In the genomic region with DNA sequence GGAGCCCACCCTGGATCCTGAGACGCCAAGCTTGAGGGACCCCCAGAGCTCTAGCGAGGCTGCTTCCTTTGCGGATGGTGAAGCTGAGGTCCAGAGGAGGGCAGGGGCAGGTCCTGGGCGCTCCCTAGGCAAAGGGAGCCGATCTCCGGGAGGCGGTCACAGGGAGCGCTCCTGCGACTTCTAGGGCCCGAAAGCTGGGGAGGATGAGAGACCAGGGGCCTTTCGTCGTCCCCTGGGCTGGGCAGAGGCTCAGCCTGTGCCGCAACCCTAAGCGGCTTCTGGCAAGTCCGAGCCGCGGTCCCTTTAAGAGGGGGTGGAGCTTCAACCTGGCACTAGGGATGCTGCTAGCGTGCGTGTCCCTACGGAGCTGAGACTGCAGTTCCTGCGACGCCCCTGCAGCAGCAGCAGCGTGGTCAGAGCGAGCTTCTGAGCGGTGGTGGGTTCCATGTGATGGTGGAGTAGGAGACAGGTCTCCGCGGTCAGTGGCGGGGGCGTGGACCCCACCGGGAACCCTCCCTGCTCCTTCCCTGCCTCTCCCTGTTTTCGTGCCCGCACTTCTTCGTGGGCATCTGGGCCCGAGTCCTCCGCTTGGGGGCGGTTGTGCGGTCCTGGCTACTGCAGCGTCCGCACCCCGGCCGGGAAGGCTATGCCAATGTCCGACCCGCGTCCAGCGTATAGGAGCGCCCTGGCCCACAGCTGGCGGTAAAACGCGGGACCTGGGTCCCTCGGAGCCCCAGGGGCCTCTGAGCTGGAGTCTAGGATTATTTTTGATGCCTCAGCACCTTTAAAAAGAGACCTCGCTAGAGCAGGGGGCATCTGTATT, we compare ENCODE assay signal across 8 cellular contexts.
DNase-seq lines count a peak whose midpoint lies in the region; ATAC-seq, FAIRE-seq and TF ChIP-seq lines count a peak whose summit lies in the region.

No MANE protein-coding gene starts in this region.

- TF ChIP-seq EP300 in GM12878 (IDR thresholded peaks at IDR 0.05; ENCODE audit: borderline replicate concordance in 1 of 2, control insufficient read depth in 1 of 2, low read depth in 2 of 2, low read length in 2 of 2), result no peak

- POLR2A ChIA-PET in GM12878 (lab: Charles Lee), result interaction anchor here (0.6 to 1.1 kb wide), 3 partner anchors 9 to 193 kb away, joined by 3 to 4 read pairs (median 3); no protein-coding TSS in a partner anchor

- FAIRE-seq in GM12878 (lab: Jason Lieb, UNC), result no peak

- TF ChIP-seq CTCF in GM12878 (IDR thresholded peaks at IDR 0.05 in 2 of 3, conservative IDR thresholded peaks at IDR 0.05 in 1 of 3; ENCODE audit: control insufficient read depth in 2 of 3, extremely low read depth in 1 of 3, insufficient read depth in 1 of 3, low read depth in 3 of 3, low read length in 3 of 3), result peak; percentile 23 to 30 (median 24); a peak in 4 of 6 replicates
- TF ChIP-seq CTCF in gastrocnemius medialis (IDR thresholded peaks at IDR 0.05 in 4 of 5, conservative IDR thresholded peaks at IDR 0.05 in 1 of 5), result peak in 1 of 5 experiments; percentile 26

- peak; percentile 28 for DNase-seq in NCI-H1436 (lab: John Stamatoyannopoulos, UW)
- DNase-seq in T-helper 22 cell (ENCODE audit: low read depth), result peak; percentile 67
- DNase-seq in GM12878 (ENCODE audit: low read depth, low spot score), result no peak
- DNase-seq in iPS DF 4.7 (ENCODE audit: extremely low read depth, low spot score), result peak; percentile 46
- peak; percentile 45 to 77 for DNase-seq in gastrocnemius medialis
- no peak for DNase-seq in cortex of kidney (lab: John Stamatoyannopoulos, UW)

- H3K4me2 ChIP-seq in GM12878 (ENCODE audit: control insufficient read depth, insufficient read depth), result peak overlapping the region; percentile 58

- H3K4me3 ChIP-seq in GM12878 (peak overlapping the region; percentile 88), gastrocnemius medialis (peak overlapping the region; percentile 70 to 81 (median 75))

- RAD21 ChIA-PET in GM12878 (lab: Charles Lee; ENCODE audit: unreplicated experiment), result interaction anchor here (0.8 to 2.9 kb wide), 6 partner anchors 8 to 1340 kb away, joined by 3 to 16 read pairs (median 8); partner anchors contain the start of gene IMP4

- no peak for TF ChIP-seq RAD21 in GM12878 (IDR thresholded peaks at IDR 0.05; ENCODE audit: insufficient read depth, low read depth, low read length)

- H3K36me3 ChIP-seq in GM12878 (ENCODE audit: control insufficient read depth in 2 of 2, insufficient read depth in 2 of 2, low read length in 1 of 2) (no peaks in the 10 kb centered on the region), gastrocnemius medialis (no peaks in the 10 kb centered on the region)

- WGBS in GM12878 (ENCODE audit: insufficient coverage, insufficient replicate concordance, low lambda C conversion rate, missing lambda C conversion rate), result under 1% methylated on average over 46 of the region's 51 CpGs

- H3K27ac ChIP-seq in GM12878 (ENCODE audit: control insufficient read depth, insufficient read depth) (peak overlapping the region; percentile 62), gastrocnemius medialis (peak overlapping the region; percentile 74 to 83 (median 82))

- TF ChIP-seq POLR2A in GM15510 (IDR thresholded peaks at IDR 0.05; ENCODE audit: borderline replicate concordance, extremely low read depth, insufficient read length) (peak; percentile 69), GM12878 (IDR thresholded peaks at IDR 0.05; ENCODE audit: low read depth, low read length) (peak; percentile 96), gastrocnemius medialis (IDR thresholded peaks at IDR 0.05) (peak in 1 of 2 donors; percentile 27)

- CTCF ChIA-PET in GM12878 (lab: Yijun Ruan, JAX), result interaction anchor here (0.7 to 2.3 kb wide), 8 partner anchors 9 to 269 kb away, joined by 3 to 36 read pairs (median 5); no protein-coding TSS in a partner anchor

- H3K27me3 ChIP-seq in GM12878 (replicated peaks in 1 of 2; ENCODE audit: control insufficient read depth in 2 of 2, insufficient read depth in 2 of 2, low read length in 1 of 2) (no peaks in the 10 kb centered on the region), gastrocnemius medialis (no peaks in the 10 kb centered on the region)

- peaks cover 20% of the 10 kb centered on the region for H3K79me2 ChIP-seq in GM12878 (ENCODE audit: control insufficient read depth, insufficient read depth, low read length)

- intact Hi-C loops in GM12878 (cut with micrococcal nuclease; ENCODE audit: unreplicated experiment) (loop anchor here (2.0 to 5.0 kb wide), 2 partner anchors 50 to 1346 kb away; no protein-coding TSS in a partner anchor), gastrocnemius medialis (cut with DNase I; ENCODE audit: low total_unique reads) (loop anchor here (5.0 kb wide), 1 partner anchor 190 kb away; the partner anchor contains the start of gene MZT2A)

- peak overlapping the region; percentile 72 for H3K9ac ChIP-seq in GM12878 (ENCODE audit: control insufficient read depth, insufficient read depth, low read length)

- H4K20me1 ChIP-seq in GM12878 (ENCODE audit: control insufficient read depth, insufficient read depth), result no peaks in the 10 kb centered on the region

- H3K9me3 ChIP-seq in GM12878 (replicated peaks; ENCODE audit: control insufficient read depth, insufficient read depth, low read length), result no peaks in the 10 kb centered on the region
- H3K9me3 ChIP-seq in gastrocnemius medialis, result no peaks in the 10 kb centered on the region

- H3K4me1 ChIP-seq in GM12878 (ENCODE audit: control insufficient read depth, insufficient read depth, low read length) (no peaks in the 10 kb centered on the region; the same call in 1 of the 2 replicates), gastrocnemius medialis (peaks cover 4 to 6% of the 10 kb centered on the region in 2 donors)

- no TSS peak for BruUV-seq in GM12878 (replicated peaks; lab: Mats Ljungman, UMichigan)

- ATAC-seq in HG02798 (IDR thresholded peaks at IDR 0.05; ENCODE audit: poor library complexity, unreplicated experiment) (peak; percentile 99), GM12878 (peak; percentile 98), gastrocnemius medialis (peak; percentile 97 to 98)

- peak overlapping the region; percentile 97 for H2AFZ ChIP-seq in GM12878 (ENCODE audit: control insufficient read depth, low read depth, low read length)

- SMC1A ChIA-PET in GM12878 (lab: Charles Lee; ENCODE audit: uncharacterized antibody, unreplicated experiment), result interaction anchor here (0.7 to 2.8 kb wide), 6 partner anchors 9 to 1340 kb away, joined by 3 to 9 read pairs (median 4); partner anchors contain the start of gene IMP4

- in situ Hi-C loops in GM12878 (cut with MboI) (loop anchor here (25.0 kb wide), 1 partner anchor 455 kb away; no protein-coding TSS in a partner anchor), gastrocnemius medialis (cut with MboI; ENCODE audit: low sequenced_read_pairs in 4 of 4) (no loop called here)

TF ChIP-seq in GM12878, 131 proteins besides CTCF, POLR2A, EP300 and RAD21 (continues in another document):
- TF ChIP-seq ZNF207 (IDR thresholded peaks at IDR 0.05; ENCODE audit: borderline replicate concordance) (no peak), ESRRA (IDR thresholded peaks at IDR 0.05; ENCODE audit: low read length) (no peak), EZH2 (IDR thresholded peaks at IDR 0.05; ENCODE audit: borderline replicate concordance, control insufficient read depth, low read depth, low read length) (no peak), NFXL1 (IDR thresholded peaks at IDR 0.05; ENCODE audit: borderline replicate concordance) (no peak), MTA3 (IDR thresholded peaks at IDR 0.05; ENCODE audit: borderline replicate concordance, low read length) (no peak), SUPT20H (IDR thresholded peaks at IDR 0.05; ENCODE audit: borderline replicate concordance, control insufficient read depth, low read depth, low read length) (no peak), RB1 (IDR thresholded peaks at IDR 0.05; ENCODE audit: borderline replicate concordance) (no peak), RBBP5 (conservative IDR thresholded peaks at IDR 0.05) (no peak), NKRF (conservative IDR thresholded peaks at IDR 0.05) (no peak; the same call in 1 of the 2 replicates), ZNF217 (IDR thresholded peaks at IDR 0.05) (no peak), CHD2 (IDR thresholded peaks at IDR 0.05; ENCODE audit: borderline replicate concordance, low read depth, low read length) (no peak)
- TF ChIP-seq, protein P1, sequence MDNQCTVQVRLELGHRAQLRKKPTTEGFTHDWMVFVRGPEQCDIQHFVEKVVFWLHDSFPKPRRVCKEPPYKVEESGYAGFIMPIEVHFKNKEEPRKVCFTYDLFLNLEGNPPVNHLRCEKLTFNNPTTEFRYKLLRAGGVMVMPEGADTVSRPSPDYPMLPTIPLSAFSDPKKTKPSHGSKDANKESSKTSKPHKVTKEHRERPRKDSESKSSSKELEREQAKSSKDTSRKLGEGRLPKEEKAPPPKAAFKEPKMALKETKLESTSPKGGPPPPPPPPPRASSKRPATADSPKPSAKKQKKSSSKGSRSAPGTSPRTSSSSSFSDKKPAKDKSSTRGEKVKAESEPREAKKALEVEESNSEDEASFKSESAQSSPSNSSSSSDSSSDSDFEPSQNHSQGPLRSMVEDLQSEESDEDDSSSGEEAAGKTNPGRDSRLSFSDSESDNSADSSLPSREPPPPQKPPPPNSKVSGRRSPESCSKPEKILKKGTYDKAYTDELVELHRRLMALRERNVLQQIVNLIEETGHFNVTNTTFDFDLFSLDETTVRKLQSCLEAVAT (IDR thresholded peaks at IDR 0.05), result no peak

Comparison
In these comparisons a context has a peak if more than half of its experiments do, and no peak if none do; other contexts are left out.
1. DNase-seq: peak in NCI-H1436 (single experiment), T-helper 22 cell (single experiment), iPS DF 4.7 (single experiment) and gastrocnemius medialis (2 of 2); none in GM12878 (single experiment) and cortex of kidney (single experiment).
2. Peak in every context shown above with its lines, with median percentiles within 50 percentile points of each other: ATAC-seq.